In the genomic region with DNA sequence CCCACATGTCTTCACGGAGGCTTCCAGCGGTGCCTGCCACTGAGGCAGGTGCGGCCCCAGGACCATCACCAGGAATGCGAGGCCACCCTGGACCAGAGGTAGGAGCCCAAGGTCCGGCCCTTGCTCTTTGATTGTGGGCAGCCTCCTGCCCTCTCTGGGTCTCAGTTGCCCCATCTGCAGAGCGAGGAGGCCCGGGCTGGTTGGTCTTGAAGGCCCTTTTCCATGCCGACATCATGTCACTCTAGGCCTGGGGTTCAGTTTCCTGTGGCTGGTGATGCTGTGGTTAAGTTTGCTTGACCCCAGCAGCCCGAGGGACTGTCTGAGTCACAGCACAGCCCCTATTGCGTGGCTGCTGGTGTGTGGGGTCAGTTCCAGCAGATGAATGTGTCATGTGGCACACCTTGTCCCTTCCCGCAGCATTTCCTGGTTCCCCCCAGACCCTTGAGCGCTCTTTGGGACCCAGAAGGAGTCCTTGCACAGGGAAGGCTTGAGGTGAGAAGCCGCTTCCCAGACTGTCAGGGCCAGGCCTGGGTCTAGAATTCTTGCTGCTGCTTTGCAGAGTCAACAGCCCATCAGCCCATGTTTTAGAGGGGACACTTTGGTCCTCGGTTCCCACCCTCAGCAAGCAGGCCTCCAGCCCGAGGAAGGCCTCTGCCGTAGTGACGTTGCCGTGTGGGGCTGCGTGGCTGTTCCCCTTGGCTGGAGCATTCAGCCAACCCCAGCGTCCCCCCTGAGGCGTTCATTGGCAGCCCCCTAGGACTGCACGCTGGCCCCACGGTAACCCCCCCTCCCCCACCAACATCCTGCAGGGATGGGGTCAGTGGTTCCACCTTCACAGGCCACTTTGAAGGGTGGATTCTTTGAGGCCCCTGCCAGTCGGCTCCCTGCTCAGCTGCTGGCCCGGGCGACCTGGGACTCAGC, we compare ENCODE assay signal across 19 cellular contexts. TPM values are rescaled to one million over a fixed set of nuclear protein-coding genes. Genes with fewer than 3 reads are reported as not detected.
A peak's percentile ranks its signal among the peaks of the same experiment; 100 is the strongest.
DNase-seq lines count a peak whose midpoint lies in the region; ATAC-seq and TF ChIP-seq lines count a peak whose summit lies in the region.
"Had no signal": no experiment of that assay in that cellular context is flagged by ENCODE, and none has a peak within 500 bp of the region (broad histone marks: within the 10 kb centered on the region; RNA-seq: fewer than 3 reads in every experiment).

No MANE protein-coding gene starts in this region.

- DNase-seq in natural killer cell treated with Interleukin-12 subunit alpha and Interleukin-12 subunit beta and Interleukin-15 and Interleukin-18, amount 100 ng/mL, for 72 hours (ENCODE audit: low spot score), result no peak
- no peak for DNase-seq in natural killer cell
- DNase-seq in chondrocyte (ENCODE audit: low spot score), result peak; percentile 91
- DNase-seq in left kidney (ENCODE audit: low read depth, low spot score), result peak; percentile 49
- no peak for DNase-seq in transverse colon
- no peak for DNase-seq in activated naive CD8-positive, alpha-beta T cell treated with anti-CD3 and anti-CD28 coated beads, Interleukin-2, amount 50 U/mL, for 24 hours
- DNase-seq: activated CD4-positive, alpha-beta T cell treated with anti-CD3 and anti-CD28 coated beads for 1 hour; activated effector memory CD4-positive, alpha-beta T cell treated with anti-CD3 and anti-CD28 coated beads, Interleukin-2, amount 50 U/mL, for 16 hours; NCI-H1694 treated with DMSO at 0.1 percent for 48 hours; NCI-H446; SIG-M5; stimulated activated naive B cell treated with anti-CD40 and anti-IgM and Interleukin-4, amounts not matched to agents 10 μg/mL and 1 μg/mL and 100 μg/mL, for 72 hours; T-helper 2 cell had no signal

- intact Hi-C loops in natural killer cell (cut with micrococcal nuclease), result loop anchor here (10.0 kb wide), 1 partner anchor 60 kb away; a partner anchor contains a TSS
- intact Hi-C loops in transverse colon (cut with DNase I; ENCODE audit: low total_unique reads), result loop anchor here (1.0 to 10.0 kb wide), 3 partner anchors 44 to 350 kb away; no protein-coding TSS in a partner anchor

- TF ChIP-seq CTCF in natural killer cell (IDR thresholded peaks at IDR 0.05), result no peak
- TF ChIP-seq CTCF in chondrocyte (IDR thresholded peaks at IDR 0.05), result no peak
- no peak for TF ChIP-seq CTCF in transverse colon (IDR thresholded peaks at IDR 0.05)

- TF ChIP-seq POLR2A in transverse colon (IDR thresholded peaks at IDR 0.05), result no peak

- no peak overlapping the region for H3K4me3 Mint-ChIP-seq in natural killer cell treated with Interleukin-12 subunit alpha and Interleukin-12 subunit beta and Interleukin-15 and Interleukin-18, amount 100 ng/mL, for 72 hours
- no peak overlapping the region for H3K4me3 Mint-ChIP-seq in natural killer cell
- H3K4me3 Mint-ChIP-seq in chondrocyte (ENCODE audit: unreplicated experiment), result no peak overlapping the region
- no peak overlapping the region for H3K4me3 Mint-ChIP-seq in activated naive CD8-positive, alpha-beta T cell treated with anti-CD3 and anti-CD28 coated beads, Interleukin-2, amount 50 U/mL, for 24 hours
- H3K4me3 Mint-ChIP-seq: stimulated activated naive B cell treated with anti-CD40 and anti-IgM and Interleukin-4, amounts not matched to agents 10 μg/mL and 1 μg/mL and 100 μg/mL, for 72 hours had no signal

- no peak overlapping the region for H3K4me3 ChIP-seq in transverse colon
- H3K4me3 ChIP-seq: smooth muscle cell had no signal

- no peaks in the 10 kb centered on the region for H3K27me3 ChIP-seq in transverse colon

- no peaks in the 10 kb centered on the region for H3K9me3 ChIP-seq in transverse colon

- H3K27ac Mint-ChIP-seq in natural killer cell treated with Interleukin-12 subunit alpha and Interleukin-12 subunit beta and Interleukin-15 and Interleukin-18, amount 100 ng/mL, for 72 hours, result no peak overlapping the region
- H3K27ac Mint-ChIP-seq in natural killer cell, result no peak overlapping the region
- H3K27ac Mint-ChIP-seq in chondrocyte (ENCODE audit: unreplicated experiment), result no peak overlapping the region
- no peak overlapping the region for H3K27ac Mint-ChIP-seq in activated naive CD8-positive, alpha-beta T cell treated with anti-CD3 and anti-CD28 coated beads, Interleukin-2, amount 50 U/mL, for 24 hours

- no peaks in the 10 kb centered on the region for H3K36me3 Mint-ChIP-seq in natural killer cell treated with Interleukin-12 subunit alpha and Interleukin-12 subunit beta and Interleukin-15 and Interleukin-18, amount 100 ng/mL, for 72 hours
- H3K36me3 Mint-ChIP-seq in natural killer cell (no peaks in the 10 kb centered on the region), chondrocyte (ENCODE audit: low read depth) (peaks cover 12% of the 10 kb centered on the region)
- H3K36me3 Mint-ChIP-seq in activated naive CD8-positive, alpha-beta T cell treated with anti-CD3 and anti-CD28 coated beads, Interleukin-2, amount 50 U/mL, for 24 hours (ENCODE audit: low read depth), result peaks cover 9% of the 10 kb centered on the region

- ATAC-seq in natural killer cell treated with Interleukin-12 subunit alpha and Interleukin-12 subunit beta and Interleukin-15 and Interleukin-18, amount 100 ng/mL, for 72 hours, result peak; percentile 32 to 50
- ATAC-seq in natural killer cell (no peak), HG02798 (IDR thresholded peaks at IDR 0.05; ENCODE audit: poor library complexity, unreplicated experiment) (no peak), HG02610 (IDR thresholded peaks at IDR 0.05; ENCODE audit: unreplicated experiment) (no peak)
- no peak for ATAC-seq in activated naive CD8-positive, alpha-beta T cell treated with anti-CD3 and anti-CD28 coated beads, Interleukin-2, amount 50 U/mL, for 24 hours
- ATAC-seq: left lobe of liver; stimulated activated naive B cell treated with anti-CD40 and anti-IgM and Interleukin-4, amounts not matched to agents 10 μg/mL and 1 μg/mL and 100 μg/mL, for 72 hours had no signal

- no peaks in the 10 kb centered on the region for H3K27me3 Mint-ChIP-seq in natural killer cell treated with Interleukin-12 subunit alpha and Interleukin-12 subunit beta and Interleukin-15 and Interleukin-18, amount 100 ng/mL, for 72 hours
- no peaks in the 10 kb centered on the region for H3K27me3 Mint-ChIP-seq in natural killer cell (ENCODE audit: low read depth in 2 of 2)
- H3K27me3 Mint-ChIP-seq in chondrocyte (ENCODE audit: low read depth), result no peaks in the 10 kb centered on the region
- H3K27me3 Mint-ChIP-seq in activated naive CD8-positive, alpha-beta T cell treated with anti-CD3 and anti-CD28 coated beads, Interleukin-2, amount 50 U/mL, for 24 hours, result peaks cover 6% of the 10 kb centered on the region

- WGBS in transverse colon (ENCODE audit: low coverage in 1 of 2), 2 donors, result 86% methylated on average over 25 of the region's 26 CpGs; no CpG with 5 or more reads in 1 of the 2 donors

- TF ChIP-seq EP300 in transverse colon (IDR thresholded peaks at IDR 0.05; ENCODE audit: low read depth), result no peak

- H3K27ac ChIP-seq in transverse colon, result peak overlapping the region; percentile 66 to 79 (median 70)
- H3K27ac ChIP-seq: 22Rv1, parathyroid adenoma had no signal

- in situ Hi-C loops in transverse colon (cut with MboI; ENCODE audit: low pct_ligation_motif_present in 1 of 4, low pct_unique_long_range_greater_than_20kb in 1 of 4, low sequenced_read_pairs in 3 of 4), result loop anchor here (5.0 to 25.0 kb wide), 4 partner anchors 120 to 347 kb away; no protein-coding TSS in a partner anchor

- H3K36me3 ChIP-seq in transverse colon, result no peaks in the 10 kb centered on the region

- no peaks in the 10 kb centered on the region for H3K9me3 Mint-ChIP-seq in natural killer cell treated with Interleukin-12 subunit alpha and Interleukin-12 subunit beta and Interleukin-15 and Interleukin-18, amount 100 ng/mL, for 72 hours
- H3K9me3 Mint-ChIP-seq in natural killer cell, result no peaks in the 10 kb centered on the region
- no peaks in the 10 kb centered on the region for H3K9me3 Mint-ChIP-seq in chondrocyte (ENCODE audit: low read depth)
- H3K9me3 Mint-ChIP-seq in activated naive CD8-positive, alpha-beta T cell treated with anti-CD3 and anti-CD28 coated beads, Interleukin-2, amount 50 U/mL, for 24 hours, result peaks cover 2% of the 10 kb centered on the region

- H3K4me1 Mint-ChIP-seq in natural killer cell treated with Interleukin-12 subunit alpha and Interleukin-12 subunit beta and Interleukin-15 and Interleukin-18, amount 100 ng/mL, for 72 hours (ENCODE audit: low read depth in 2 of 2), result peaks cover 8 to 12% of the 10 kb centered on the region in 2 donors
- peaks cover 4 to 5% of the 10 kb centered on the region in 2 donors for H3K4me1 Mint-ChIP-seq in natural killer cell
- peaks cover 6% of the 10 kb centered on the region for H3K4me1 Mint-ChIP-seq in chondrocyte (ENCODE audit: low read depth)
- peaks cover 14% of the 10 kb centered on the region for H3K4me1 Mint-ChIP-seq in activated naive CD8-positive, alpha-beta T cell treated with anti-CD3 and anti-CD28 coated beads, Interleukin-2, amount 50 U/mL, for 24 hours

- H3K4me1 ChIP-seq in transverse colon, result peaks cover 3 to 17% (median 11%) of the 10 kb centered on the region in 4 donors
- H3K4me1 ChIP-seq: parathyroid adenoma had no signal

RNA-seq across cellular contexts. Expression of a gene that starts 31.0 kb away (rescaled TPM):
- total RNA-seq in natural killer cell treated with Interleukin-12 subunit alpha and Interleukin-12 subunit beta and Interleukin-15 and Interleukin-18, amount 100 ng/mL, for 72 hours, result not detected
- not detected for total RNA-seq in natural killer cell
- 0.05 to 0.36 TPM (median 0.10 TPM) in 3 replicates for total RNA-seq in chondrocyte
- 10 to 100 TPM in 3 of 4 donors, 1 to 10 TPM in 1; 7.8 to 40.0 (median 15.2) TPM for total RNA-seq in transverse colon

Comparison
In these comparisons a context has a peak if more than half of its experiments do, and no peak if none do; other contexts are left out.
1. ATAC-seq: peak in natural killer cell treated with Interleukin-12 subunit alpha and Interleukin-12 subunit beta and Interleukin-15 and Interleukin-18, amount 100 ng/mL, for 72 hours (2 of 2); none in natural killer cell (0 of 3), HG02798 (single experiment), activated naive CD8-positive, alpha-beta T cell treated with anti-CD3 and anti-CD28 coated beads, Interleukin-2, amount 50 U/mL, for 24 hours (single experiment) and HG02610 (single experiment).
2. DNase-seq: peak in chondrocyte (single experiment) and left kidney (single experiment); none in natural killer cell treated with Interleukin-12 subunit alpha and Interleukin-12 subunit beta and Interleukin-15 and Interleukin-18, amount 100 ng/mL, for 72 hours (single experiment), natural killer cell (single experiment), transverse colon (single experiment) and activated naive CD8-positive, alpha-beta T cell treated with anti-CD3 and anti-CD28 coated beads, Interleukin-2, amount 50 U/mL, for 24 hours (single experiment).